ENCODE assay signal across 11 cellular contexts in the genomic region with DNA sequence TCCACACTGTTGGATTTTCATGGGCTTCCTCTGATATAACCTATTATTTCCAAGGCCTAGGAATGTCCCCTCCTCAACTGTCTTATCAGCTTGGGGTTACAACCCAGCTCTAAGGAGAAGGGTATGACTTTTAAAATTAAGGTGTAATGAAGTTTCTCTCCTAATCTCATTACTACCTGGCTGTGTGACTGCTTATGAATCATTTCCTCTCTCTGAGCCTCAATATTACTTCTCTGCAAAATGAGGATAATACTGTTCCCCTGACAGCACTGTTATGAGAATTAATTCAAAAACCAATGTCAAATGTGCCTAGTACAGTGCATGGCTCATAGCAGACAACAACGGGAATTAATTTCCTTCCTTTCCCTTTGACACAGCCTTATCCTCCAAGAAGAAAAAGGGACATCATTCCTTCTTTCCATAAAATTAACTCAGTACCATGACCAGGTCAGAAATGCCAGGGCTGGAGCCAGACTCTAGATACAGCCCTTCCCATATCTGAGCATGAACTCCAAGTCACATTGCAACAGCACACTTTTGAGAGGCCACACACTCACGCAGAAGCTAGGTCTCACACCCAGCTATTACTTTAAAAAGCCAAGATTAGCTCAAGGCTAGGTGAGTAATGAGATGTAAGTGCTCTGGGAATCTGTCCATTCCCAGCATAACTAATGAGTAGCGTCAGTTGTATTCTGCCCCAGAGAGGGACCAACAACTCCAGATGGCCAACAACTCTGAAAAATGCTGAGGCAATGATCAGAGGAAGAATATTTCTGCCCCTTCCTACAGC.
DNase-seq lines count a peak whose midpoint lies in the region; ATAC-seq lines count a peak whose summit lies in the region.
"Had no signal": no experiment of that assay in that cellular context is flagged by ENCODE, and none has a peak within 500 bp of the region (broad histone marks: within the 10 kb centered on the region; RNA-seq: fewer than 3 reads in every experiment).

No MANE protein-coding gene starts in this region.

- H4K91ac ChIP-seq in mesenchymal stem cell (ENCODE audit: low read length) = no peak overlapping the region

- no peak overlapping the region for H3K4ac ChIP-seq in mesenchymal stem cell (ENCODE audit: low read depth in 1 of 2, low read length in 2 of 2)

- peaks cover 12% of the 10 kb centered on the region for H3K79me1 ChIP-seq in mesenchymal stem cell (replicated peaks; ENCODE audit: low read length, poor library complexity, severe bottlenecking)

- no peak overlapping the region for H3K14ac ChIP-seq in mesenchymal stem cell (ENCODE audit: low read length in 2 of 2)

- no peak overlapping the region for H2BK12ac ChIP-seq in mesenchymal stem cell (ENCODE audit: low read length in 2 of 2)

- H3K27ac ChIP-seq in mesenchymal stem cell (ENCODE audit: low read length, poor library complexity, severe bottlenecking) = peak overlapping the region; percentile 17

- no peaks in the 10 kb centered on the region for H3K9me3 ChIP-seq in mesenchymal stem cell (ENCODE audit: control insufficient read depth, low read length)

- H2BK15ac ChIP-seq in mesenchymal stem cell (ENCODE audit: low read depth, poor library complexity, severe bottlenecking) = no peak overlapping the region

- H2AFZ ChIP-seq in mesenchymal stem cell (ENCODE audit: low read depth, low read length) = no peak overlapping the region

- no peaks in the 10 kb centered on the region for H3K36me3 ChIP-seq in mesenchymal stem cell (ENCODE audit: control insufficient read depth in 1 of 2, insufficient read depth in 2 of 2, low read depth in 1 of 2, low read length in 2 of 2)

- no peak overlapping the region for H4K8ac ChIP-seq in mesenchymal stem cell (ENCODE audit: low read length)

- H3K4me3 ChIP-seq in mesenchymal stem cell (ENCODE audit: insufficient read depth in 1 of 2, low read depth in 1 of 2, low read length in 2 of 2) = no peak overlapping the region

- H2AK5ac ChIP-seq in mesenchymal stem cell (ENCODE audit: low read length, severe bottlenecking) = no peak overlapping the region

- H3K9ac ChIP-seq in mesenchymal stem cell (ENCODE audit: low read length) = peak overlapping the region; percentile 3

- H3K4me2 ChIP-seq in mesenchymal stem cell (ENCODE audit: low read length, poor library complexity, severe bottlenecking) = no peak overlapping the region

- H2BK120ac ChIP-seq in mesenchymal stem cell (ENCODE audit: low read depth, low read length) = no peak overlapping the region

- H2BK5ac ChIP-seq in mesenchymal stem cell (ENCODE audit: low read depth, low read length, poor library complexity, severe bottlenecking) = no peak overlapping the region

- DNase-seq in COLO829 (ENCODE audit: low spot score) (peak; percentile 68), NCI-H460 (ENCODE audit: extremely low read depth, low read depth) (peak; percentile 40), dedifferentiated amniotic fluid mesenchymal stem cell (ENCODE audit: extremely low spot score) (peak; percentile 83), mesenchymal stem cell (peak; percentile 94), NCI-H1105 (lab: John Stamatoyannopoulos, UW) (no peak)
- DNase-seq in activated CD4-positive, alpha-beta T cell treated with anti-CD3 and anti-CD28 coated beads for 48 hours = no peak
- DNase-seq: activated naive CD4-positive, alpha-beta T cell treated with anti-CD3 and anti-CD28 coated beads, Interleukin-2, amount 50 U/mL, for 16 hours; COR-L47; NCI-H1694 treated with DMSO at 0.1 percent for 48 hours had no signal

- H3K23ac ChIP-seq in mesenchymal stem cell (ENCODE audit: low read length in 2 of 2) = no peak overlapping the region

- WGBS in mesenchymal stem cell = 93% methylated on average over 1 of the region's 3 CpGs

- no peaks in the 10 kb centered on the region for H3K27me3 ChIP-seq in mesenchymal stem cell (ENCODE audit: control insufficient read depth in 1 of 2, insufficient read depth in 1 of 2, low read length in 2 of 2)

- ATAC-seq in HG02678 (IDR thresholded peaks at IDR 0.05; ENCODE audit: unreplicated experiment) (no peak), GM21515 (IDR thresholded peaks at IDR 0.05; ENCODE audit: unreplicated experiment) (no peak)

- no peaks in the 10 kb centered on the region for H3K4me1 ChIP-seq in mesenchymal stem cell (ENCODE audit: control insufficient read depth, insufficient read depth, low read depth, low read length)

- peak overlapping the region in 1 of 2 experiments; percentile 37 for H3K18ac ChIP-seq in mesenchymal stem cell (ENCODE audit: low read depth in 1 of 2, low read length in 2 of 2)

Comparison
In these comparisons a context has a peak if more than half of its experiments do, and no peak if none do; other contexts are left out.
1. DNase-seq: peak in COLO829 (single experiment), NCI-H460 (single experiment), dedifferentiated amniotic fluid mesenchymal stem cell (single experiment) and mesenchymal stem cell (single experiment); none in activated CD4-positive, alpha-beta T cell treated with anti-CD3 and anti-CD28 coated beads for 48 hours (single experiment) and NCI-H1105 (single experiment).